Comparison of ENCODE assay signal across 8 cellular contexts in genomic region chr19:49590071-49590970, GRCh38. TPM values are rescaled to one million over a fixed set of nuclear protein-coding genes. Genes with fewer than 3 reads are reported as not detected.
DNase-seq lines count a peak whose midpoint lies in the region; ATAC-seq and TF ChIP-seq lines count a peak whose summit lies in the region.

No MANE protein-coding gene starts in this region.

- H3K4me3 ChIP-seq in HCT116 (replicated peaks in 1 of 2; ENCODE audit: low read depth in 1 of 2, low read length in 2 of 2) (peak overlapping the region; percentile 89 to 93), osteoblast (ENCODE audit: insufficient read depth, low read length) (peak overlapping the region; percentile 87), thoracic aorta (peak overlapping the region; percentile 80)

- H3K27ac ChIP-seq in HCT116 (ENCODE audit: low read depth, low read length) (peak overlapping the region; percentile 98), osteoblast (ENCODE audit: low read depth, low read length) (peak overlapping the region; percentile 70), thoracic aorta (peak overlapping the region; percentile 71 to 82)

- POLR2A ChIA-PET in HCT116 (lab: Charles Lee), result interaction anchor here (0.9 to 5.4 kb wide), 5 partner anchors 10 to 77 kb away, joined by 3 to 50 read pairs (median 5); partner anchors contain the start of genes NOSIP, PRRG2, RRAS and SCAF1

- TF ChIP-seq RAD21 in HCT116 (IDR thresholded peaks at IDR 0.05; ENCODE audit: low read depth), result no peak

- peaks cover 30% of the 10 kb centered on the region for H3K4me1 Mint-ChIP-seq in activated naive CD8-positive, alpha-beta T cell (ENCODE audit: low read depth)
- H3K4me1 Mint-ChIP-seq in glutamatergic neuron (ENCODE audit: low read depth, unreplicated experiment), result peaks cover 11% of the 10 kb centered on the region

- H3K9me3 Mint-ChIP-seq in activated naive CD8-positive, alpha-beta T cell (ENCODE audit: low read depth), result no peaks in the 10 kb centered on the region
- peaks cover 13% of the 10 kb centered on the region for H3K9me3 Mint-ChIP-seq in glutamatergic neuron (ENCODE audit: unreplicated experiment)

- peak; percentile 90 for TF ChIP-seq POLR2A in HCT116 (IDR thresholded peaks at IDR 0.05; ENCODE audit: borderline replicate concordance, extremely low read depth, insufficient read depth, insufficient read length)

- intact Hi-C loops in HCT116 (cut with micrococcal nuclease), result loop anchor here (1.0 to 5.0 kb wide), 3 partner anchors 50 to 174 kb away; partner anchors contain the start of genes PRMT1 and RRAS

- H3K4me2 ChIP-seq in HCT116 (ENCODE audit: low read length) (peak overlapping the region; percentile 93), osteoblast (ENCODE audit: insufficient read depth, low read length) (peak overlapping the region; percentile 99)

- DNase-seq in GM03348 (ENCODE audit: low spot score) (peak; percentile 97), HCT116 (ENCODE audit: low read depth, low spot score) (peak; percentile 97), NCI-H1048 (lab: John Stamatoyannopoulos, UW) (peak; percentile 89), glutamatergic neuron (peak; percentile 93), osteoblast (ENCODE audit: insufficient read length, low spot score, missing footprints) (peak; percentile 97), thoracic aorta (ENCODE audit: low spot score) (peak; percentile 95)

- H2AFZ ChIP-seq in HCT116 (ENCODE audit: low read depth, low read length, poor library complexity, severe bottlenecking), result no peak overlapping the region
- H2AFZ ChIP-seq in osteoblast (ENCODE audit: low read length), result peak overlapping the region; percentile 94

- no peaks in the 10 kb centered on the region for H3K9me2 ChIP-seq in HCT116 (ENCODE audit: insufficient read depth)

- H3K27me3 ChIP-seq in HCT116 (ENCODE audit: insufficient read depth, low read length), result no peaks in the 10 kb centered on the region
- no peaks in the 10 kb centered on the region for H3K27me3 ChIP-seq in osteoblast (ENCODE audit: insufficient read depth, low read length)
- no peaks in the 10 kb centered on the region for H3K27me3 ChIP-seq in thoracic aorta (replicated peaks; ENCODE audit: insufficient read depth)

- CTCF ChIA-PET in HCT116 (lab: Charles Lee), result interaction anchor here (0.9 to 2.2 kb wide), 3 partner anchors 20 to 86 kb away, joined by 3 to 7 read pairs (median 3); no protein-coding TSS in a partner anchor

- TF ChIP-seq CTCF in HCT116 (IDR thresholded peaks at IDR 0.05 in 2 of 3, conservative IDR thresholded peaks at IDR 0.05 in 1 of 3; ENCODE audit: borderline replicate concordance in 1 of 3, insufficient read depth in 1 of 3, low read depth in 2 of 3, low read length in 2 of 3) (no peak), glutamatergic neuron (IDR thresholded peaks at IDR 0.05; ENCODE audit: partially characterized antibody, unreplicated experiment) (no peak), osteoblast (IDR thresholded peaks at IDR 0.05; ENCODE audit: extremely low read depth, low read depth, low read length) (no peak), thoracic aorta (IDR thresholded peaks at IDR 0.05) (peak; percentile 8)

- H3K36me3 ChIP-seq in HCT116 (ENCODE audit: control insufficient read depth in 1 of 2, insufficient read depth in 2 of 2, low read length in 2 of 2) (peaks cover 6 to 11% of the 10 kb centered on the region in 2 experiments; a peak in 3 of 4 replicates), osteoblast (ENCODE audit: insufficient read depth, low read length) (peaks cover 11% of the 10 kb centered on the region), thoracic aorta (peaks cover 11% of the 10 kb centered on the region)

- ATAC-seq in HCT116 (peak; percentile 82), SK-N-SH treated with all-trans-retinoic acid at 6 μM for 48 hours (peak; percentile 87), thoracic aorta (ENCODE audit: insufficient number of reproducible peaks, low FRiP score, low read depth) (peak; percentile 42)

- H3K9me3 ChIP-seq in HCT116 (ENCODE audit: control insufficient read depth in 1 of 2, insufficient read depth in 1 of 2, low read depth in 1 of 2, low read length in 2 of 2) (no peaks in the 10 kb centered on the region), osteoblast (ENCODE audit: low read depth, low read length) (no peaks in the 10 kb centered on the region), thoracic aorta (no peaks in the 10 kb centered on the region)

- TSS peak; percentile 86 for BruUV-seq in HCT116 (replicated peaks; lab: Mats Ljungman, UMichigan)

- H3K27me3 Mint-ChIP-seq in activated naive CD8-positive, alpha-beta T cell, result no peaks in the 10 kb centered on the region
- H3K27me3 Mint-ChIP-seq in glutamatergic neuron (ENCODE audit: unreplicated experiment), result peaks cover 9% of the 10 kb centered on the region

- H4K20me1 ChIP-seq in HCT116 (ENCODE audit: insufficient read depth), result peaks cover 8% of the 10 kb centered on the region; the same call in 1 of the 2 replicates
- peaks cover 21% of the 10 kb centered on the region for H4K20me1 ChIP-seq in osteoblast (ENCODE audit: insufficient read depth, low read length)

- RAD21 ChIA-PET in HCT116 (lab: Charles Lee; ENCODE audit: low non-redundant PET in 1 of 2, low total read pairs in 2 of 2, uncharacterized antibody in 2 of 2, unreplicated experiment in 2 of 2), result interaction anchor here (0.7 to 1.2 kb wide), 2 partner anchors 9 to 85 kb away, joined by 3 to 4 read pairs; partner anchors contain the start of gene PRRG2 (in 1 of the 2)

- peak overlapping the region; percentile 92 for H3K27ac Mint-ChIP-seq in activated naive CD8-positive, alpha-beta T cell
- H3K27ac Mint-ChIP-seq in glutamatergic neuron (ENCODE audit: unreplicated experiment), result peak overlapping the region; percentile 78

- peaks cover 4% of the 10 kb centered on the region for H3K36me3 Mint-ChIP-seq in activated naive CD8-positive, alpha-beta T cell
- no peaks in the 10 kb centered on the region for H3K36me3 Mint-ChIP-seq in glutamatergic neuron (ENCODE audit: unreplicated experiment)

- H3K9ac ChIP-seq in HCT116 (ENCODE audit: low read length), result peak overlapping the region; percentile 99

- H3K79me2 ChIP-seq in HCT116 (ENCODE audit: insufficient read depth, low read length) (peaks cover 26% of the 10 kb centered on the region), osteoblast (ENCODE audit: insufficient read depth, low read length) (peaks cover 31% of the 10 kb centered on the region)

- H3K4me3 Mint-ChIP-seq in activated naive CD8-positive, alpha-beta T cell, result peak overlapping the region; percentile 88
- H3K4me3 Mint-ChIP-seq in glutamatergic neuron (ENCODE audit: unreplicated experiment), result peak overlapping the region; percentile 90

- H3K4me1 ChIP-seq in HCT116 (ENCODE audit: control insufficient read depth in 1 of 2, insufficient read depth in 2 of 2, low read length in 2 of 2) (peaks cover 10 to 33% of the 10 kb centered on the region in 2 experiments; a peak in 3 of 4 replicates), osteoblast (ENCODE audit: insufficient read depth, low read length) (peaks cover 22% of the 10 kb centered on the region), thoracic aorta (ENCODE audit: control insufficient read depth in 1 of 2, low read depth in 2 of 2) (peaks cover 13 to 18% of the 10 kb centered on the region in 2 donors)

TF ChIP-seq in HCT116, 20 proteins besides CTCF, POLR2A, EP300 and RAD21 (continues in another document):
- TF ChIP-seq ATF3 (IDR thresholded peaks at IDR 0.05), result no peak
- no peak for TF ChIP-seq CEBPB (IDR thresholded peaks at IDR 0.05; ENCODE audit: low read depth)
- TF ChIP-seq MAX (IDR thresholded peaks at IDR 0.05), result peak; percentile 83
- TF ChIP-seq TCF7L2 (IDR thresholded peaks at IDR 0.05; ENCODE audit: borderline replicate concordance, extremely low read depth, insufficient read depth, insufficient read length), result no peak
- no peak for TF ChIP-seq FOSL1 (IDR thresholded peaks at IDR 0.05; ENCODE audit: low read depth)

TF ChIP-seq in SK-N-SH treated with all-trans-retinoic acid at 6 μM for 48 hours, 23 proteins besides CTCF, POLR2A, EP300 and RAD21:
- TF ChIP-seq GLIS3 (CRISPR knock-in tag; IDR thresholded peaks at IDR 0.05) (0 out of 2 replicates have a peak, but pooled peaks have one; percentile 14), PATZ1 (CRISPR knock-in tag; IDR thresholded peaks at IDR 0.05; ENCODE audit: borderline replicate concordance) (0 out of 2 replicates have a peak, but pooled peaks have one; percentile 14), PPARA (CRISPR knock-in tag; IDR thresholded peaks at IDR 0.05; ENCODE audit: borderline replicate concordance) (no peak)

RNA-seq across cellular contexts. Expression of gene PRR12, which starts 0.7 kb away (rescaled TPM):
- total RNA-seq in HCT116 (2021; ENCODE audit: unreplicated experiment), result 26.9 TPM
- 12.2 and 13.1 TPM in 2 replicates for polyA plus RNA-seq in HCT116 (2012)
- 39.2 TPM for total RNA-seq in glutamatergic neuron (ENCODE audit: unreplicated experiment)
- 2.2 and 2.9 TPM in 2 replicates for total RNA-seq in osteoblast
- 10 to 100 TPM; 12.4 to 24.5 TPM for total RNA-seq in thoracic aorta

RNA-seq across cellular contexts. Expression of gene PRRG2, which starts 9.2 kb away (rescaled TPM):
- total RNA-seq in HCT116 (2021; ENCODE audit: unreplicated experiment), result 6.2 TPM
- 5.3 and 5.5 TPM in 2 replicates for polyA plus RNA-seq in HCT116 (2012)
- 0.29 TPM for total RNA-seq in glutamatergic neuron (ENCODE audit: unreplicated experiment)
- under 0.01 and 0.29 TPM in 2 replicates for total RNA-seq in osteoblast
- total RNA-seq in thoracic aorta, result not detected

RNA-seq across cellular contexts. Expression of gene NOSIP, which starts 10.0 kb away (rescaled TPM):
- total RNA-seq in HCT116 (2021; ENCODE audit: unreplicated experiment) (133 TPM), glutamatergic neuron (ENCODE audit: unreplicated experiment) (94.4 TPM), osteoblast (57.5 and 68.0 TPM in 2 replicates), thoracic aorta (10 to 100 TPM; 30.8 to 46.8 TPM)
- 228 and 276 TPM in 2 replicates for polyA plus RNA-seq in HCT116 (2012)

RNA-seq across cellular contexts. Expression of gene RRAS, which starts 49.6 kb away (rescaled TPM):
- total RNA-seq in HCT116 (2021; ENCODE audit: unreplicated experiment), result 55.9 TPM
- 115 and 117 TPM in 2 replicates for polyA plus RNA-seq in HCT116 (2012)
- total RNA-seq in glutamatergic neuron (ENCODE audit: unreplicated experiment), result 4.7 TPM
- 23.9 and 31.8 TPM in 2 replicates for total RNA-seq in osteoblast
- 100 to 1,000 TPM in 1 of 2 donors, 10 to 100 TPM in 1; 82.2 to 188 TPM for total RNA-seq in thoracic aorta

RNA-seq across cellular contexts. Expression of gene SCAF1, which starts 51.7 kb away (rescaled TPM):
- 96.8 TPM for total RNA-seq in HCT116 (2021; ENCODE audit: unreplicated experiment)
- polyA plus RNA-seq in HCT116 (2012), result 39.9 and 46.0 TPM in 2 replicates
- total RNA-seq in glutamatergic neuron (ENCODE audit: unreplicated experiment), result 84.4 TPM
- total RNA-seq in osteoblast, result 12.1 and 14.8 TPM in 2 replicates
- 10 to 100 TPM; 27.3 to 30.6 TPM for total RNA-seq in thoracic aorta

Comparison
In these comparisons a context has a peak if more than half of its experiments do, and no peak if none do; other contexts are left out.
1. Peak in every context shown above with its lines: DNase-seq, ATAC-seq, H3K4me3 ChIP-seq and H3K27ac ChIP-seq.